In the genomic region with DNA sequence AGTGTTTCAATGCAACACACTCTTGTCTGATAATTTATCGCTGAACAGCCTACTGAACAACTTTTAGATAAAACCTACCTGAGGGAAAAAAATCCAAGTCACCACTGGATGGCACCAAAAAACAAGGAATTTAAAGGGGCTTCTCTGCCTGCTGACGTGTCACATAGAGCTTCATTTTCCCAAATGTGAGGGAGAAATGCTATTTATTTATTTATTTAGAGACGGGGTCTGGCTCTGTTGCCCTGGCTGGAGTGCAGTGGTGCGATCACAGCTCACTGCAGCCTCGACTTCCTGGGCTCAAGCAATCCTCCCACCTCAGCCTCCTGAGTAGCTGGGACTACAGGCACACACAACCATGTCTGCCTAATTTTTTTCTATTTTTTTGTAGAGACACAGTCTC, we compare ENCODE assay signal across 8 cellular contexts. TPM values are rescaled to one million over a fixed set of nuclear protein-coding genes. Genes with fewer than 3 reads are reported as not detected.
DNase-seq lines count a peak whose midpoint lies in the region; ATAC-seq and TF ChIP-seq lines count a peak whose summit lies in the region.
"Not testable (repeated sequence)": the region's sequence is repeated elsewhere in the genome, so short reads cannot be mapped to it uniquely, and the experiment has no call there.

No MANE protein-coding gene starts in this region.

- ATAC-seq in CD8-positive, alpha-beta T cell, result peak; percentile 24
- ATAC-seq in GM19463 (IDR thresholded peaks at IDR 0.05; ENCODE audit: unreplicated experiment), result peak; percentile 51
- not testable (repeated sequence) for ATAC-seq in lung (ENCODE audit: insufficient read depth, low FRiP score)

- intact Hi-C loops in CD8-positive, alpha-beta T cell (cut with DNase I, micrococcal nuclease), result loop anchor here (1.0 to 10.0 kb wide), 9 partner anchors 79 to 1509 kb away; no protein-coding TSS in a partner anchor

- H3K9me3 ChIP-seq in CD8-positive, alpha-beta T cell (ENCODE audit: low read length); OCI-LY1 (ENCODE audit: low read length); lung (ENCODE audit: control insufficient read depth in 2 of 2, insufficient read depth in 1 of 2, low read length in 1 of 2): not testable (repeated sequence)

- peak; percentile 15 for TF ChIP-seq CTCF in CD8-positive, alpha-beta T cell (IDR thresholded peaks at IDR 0.05)
- TF ChIP-seq CTCF in NB4 (IDR thresholded peaks at IDR 0.05; ENCODE audit: low read depth, low read length), result peak; percentile 56
- TF ChIP-seq CTCF in OCI-LY1 (IDR thresholded peaks at IDR 0.05; ENCODE audit: low read length), result peak; percentile 50; the same call in 1 of the 2 replicates
- TF ChIP-seq CTCF in lung (IDR thresholded peaks at IDR 0.05; ENCODE audit: control extremely low read depth, extremely low read depth), result peak; percentile 44

- not testable (repeated sequence) for H2AFZ ChIP-seq in OCI-LY1 (ENCODE audit: low read length)

- not testable (repeated sequence) for H3K4me3 Mint-ChIP-seq in CD8-positive, alpha-beta T cell

- POLR2A ChIA-PET in CD8-positive, alpha-beta T cell (lab: Charles Lee), result not testable (repeated sequence)

- H3K4me3 ChIP-seq in CD8-positive, alpha-beta T cell (ENCODE audit: low read depth, low read length); NB4 (ENCODE audit: low read depth, low read length); OCI-LY1 (ENCODE audit: low read depth, low read length, poor library complexity, severe bottlenecking); lung: not testable (repeated sequence)

- 26 to 30% methylated on average over 5 of the region's 5 CpGs for WGBS in lung, 2 donors

- not testable (repeated sequence) for TF ChIP-seq POLR2A in NB4 (IDR thresholded peaks at IDR 0.05; ENCODE audit: extremely low read depth, insufficient read length)

- H3K27ac Mint-ChIP-seq in CD8-positive, alpha-beta T cell, result peak overlapping the region; percentile 64

- not testable (repeated sequence) for H3F3A ChIP-seq in OCI-LY1 (ENCODE audit: insufficient read depth, low read length)

- H3K36me3 Mint-ChIP-seq in CD8-positive, alpha-beta T cell, result not testable (repeated sequence)

- H3K27me3 Mint-ChIP-seq in CD8-positive, alpha-beta T cell (ENCODE audit: low read depth), result not testable (repeated sequence)

- not testable (repeated sequence) for H4K20me1 ChIP-seq in OCI-LY1 (ENCODE audit: insufficient read depth, low read length)

- not testable (repeated sequence) for H3K36me3 ChIP-seq in CD8-positive, alpha-beta T cell (ENCODE audit: insufficient read depth, low read length); OCI-LY1 (ENCODE audit: insufficient read depth, low read length); lung (ENCODE audit: control insufficient read depth in 2 of 2, insufficient read depth in 2 of 2, low read length in 2 of 2)

- H3K4me1 Mint-ChIP-seq in CD8-positive, alpha-beta T cell (ENCODE audit: low read depth), result peaks cover 22% of the 10 kb centered on the region

- peak in 2 of 7 experiments; percentile 16 to 17 for DNase-seq in CD8-positive, alpha-beta T cell
- DNase-seq in NB4 (ENCODE audit: low read depth) (peak; percentile 74), activated gamma-delta T cell treated with Interleukin-2 at 50 U/mL for 16 hours (peak; percentile 14), fibroblast of gingiva (ENCODE audit: low read depth) (peak; percentile 55), lung (ENCODE audit: low spot score) (peak; percentile 41)
- peak; percentile 43 for DNase-seq in stimulated activated CD4-positive, alpha-beta T cell treated with anti-CD3 and anti-CD28 coated beads, Interleukin-4, amount 100 ng/mL, for 24 hours

- CTCF ChIA-PET in CD8-positive, alpha-beta T cell (lab: Charles Lee), result interaction anchor here (0.6 to 3.5 kb wide), 16 partner anchors 8 to 670 kb away, joined by 3 to 21 read pairs (median 3); no protein-coding TSS in a partner anchor

- not testable (repeated sequence) for H3K4me2 ChIP-seq in OCI-LY1 (ENCODE audit: low read length)

- not testable (repeated sequence) for H3K9me3 Mint-ChIP-seq in CD8-positive, alpha-beta T cell

- not testable (repeated sequence) for H3K9ac ChIP-seq in OCI-LY1 (ENCODE audit: low read length)

- H3K27ac ChIP-seq in CD8-positive, alpha-beta T cell (ENCODE audit: low read depth, low read length); OCI-LY1 (ENCODE audit: low read depth, low read length, poor library complexity, severe bottlenecking); lung (ENCODE audit: low read depth in 1 of 2, low read length in 1 of 2): not testable (repeated sequence)

- not testable (repeated sequence) for H3K79me2 ChIP-seq in OCI-LY1 (ENCODE audit: insufficient read depth, low read length)

- H3K27me3 ChIP-seq in CD8-positive, alpha-beta T cell (ENCODE audit: insufficient read depth, low read length); OCI-LY1 (ENCODE audit: insufficient read depth, low read length); lung (ENCODE audit: control insufficient read depth, insufficient read depth): not testable (repeated sequence)

- not testable (repeated sequence) for H3K9me2 ChIP-seq in OCI-LY1 (ENCODE audit: low read depth, low read length)

- H3K4me1 ChIP-seq in CD8-positive, alpha-beta T cell (ENCODE audit: insufficient read depth, low read length), result peaks cover 27% of the 10 kb centered on the region
- not testable (repeated sequence) for H3K4me1 ChIP-seq in OCI-LY1 (ENCODE audit: insufficient read depth, low read length, severe bottlenecking); lung (ENCODE audit: control insufficient read depth in 2 of 2, insufficient read depth in 2 of 2, low read length in 2 of 2)

RNA-seq across cellular contexts. Expression of a gene that starts 27.4 kb away (rescaled TPM):
- total RNA-seq in CD8-positive, alpha-beta T cell, result not detected
- under 1 TPM in 1 of 2 donors, not detected in 1; 0.14 TPM for total RNA-seq in lung
- under 1 TPM; 0.01 to 0.02 TPM for polyA plus RNA-seq in lung
